ENCODE assay signal across 16 cellular contexts in genomic region chr1:12245116-12245515, GRCh38.
"Had no signal": no experiment of that assay in that cellular context is flagged by ENCODE, and none has a peak within 500 bp of the region (broad histone marks: within the 10 kb centered on the region; RNA-seq: fewer than 3 reads in every experiment).

No MANE protein-coding gene starts in this region.

- H3K4me3 ChIP-seq: adrenal gland, left lung, upper lobe of left lung had no signal

- DNase-seq: activated CD4-positive, alpha-beta memory T cell treated with anti-CD3 and anti-CD28 coated beads, Interleukin-2, amount 10 ng/mL, durations not matched to agents 7 days and 5 days; activated CD4-positive, alpha-beta T cell treated with anti-CD3 and anti-CD28 coated beads for 36 hours; activated naive CD4-positive, alpha-beta T cell treated with anti-CD3 and anti-CD28 coated beads, Interleukin-2, amount 50 U/mL, for 16 hours; activated T-cell treated with anti-CD3 and anti-CD28 coated beads, Interleukin-2, amount 50 U/mL, for 24 hours; adrenal gland; cortex of kidney; effector CD4-positive, alpha-beta T cell; kidney; left lung; naive thymus-derived CD8-positive, alpha-beta T cell; retina; small intestine; stimulated activated CD4-positive, alpha-beta T cell treated with anti-CD3 and anti-CD28 coated beads, Interleukin-4, amount 100 ng/mL, for 24 hours; stimulated activated naive CD8-positive, alpha-beta T cell treated with anti-CD3 and anti-CD28 coated beads, Interleukin-15, Interleukin-2, amounts not matched to agents 100 U/mL and 50 U/mL, for 24 hours; T-helper 17 cell; upper lobe of left lung had no signal

- H3K9me3 ChIP-seq: adrenal gland, left lung, upper lobe of left lung had no signal

- H3K27ac ChIP-seq: adrenal gland, left lung, upper lobe of left lung had no signal

- H3K4me1 ChIP-seq: adrenal gland had no signal

- H3K27me3 ChIP-seq: adrenal gland, left lung, upper lobe of left lung had no signal

- ATAC-seq: activated CD4-positive, alpha-beta T cell treated with anti-CD3 and anti-CD28 coated beads for 36 hours; left lung; naive thymus-derived CD8-positive, alpha-beta T cell; stimulated activated naive CD8-positive, alpha-beta T cell treated with anti-CD3 and anti-CD28 coated beads, Interleukin-15, Interleukin-2, amounts not matched to agents 100 U/mL and 50 U/mL, for 24 hours; T-helper 17 cell had no signal
